25 cellular contexts compared by ENCODE assay signal in the genomic region with DNA sequence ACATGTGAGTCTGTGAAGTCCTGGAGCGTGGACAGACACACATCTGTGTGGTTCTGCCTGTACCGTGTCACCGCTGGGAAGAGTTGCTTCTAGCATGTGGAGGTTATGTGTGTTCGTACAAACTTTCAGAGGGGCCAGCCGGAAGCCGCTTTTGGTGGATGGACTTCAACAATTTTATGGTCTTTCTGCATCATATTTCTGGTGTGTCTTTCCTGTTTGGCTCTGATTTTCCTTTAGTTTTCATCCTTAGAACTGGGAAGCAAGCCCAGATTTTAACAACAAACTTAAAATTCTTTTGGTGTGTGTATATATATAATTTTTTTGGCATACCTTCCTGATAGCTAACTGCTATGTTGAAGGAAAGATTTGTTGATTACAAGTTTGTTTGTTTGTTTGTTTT.
DNase-seq lines count a peak whose midpoint lies in the region; ATAC-seq and TF ChIP-seq lines count a peak whose summit lies in the region.
"Had no signal": no experiment of that assay in that cellular context is flagged by ENCODE, and none has a peak within 500 bp of the region (broad histone marks: within the 10 kb centered on the region; RNA-seq: fewer than 3 reads in every experiment).

No MANE protein-coding gene starts in this region.

- H4K20me1 ChIP-seq in IMR-90 (ENCODE audit: insufficient read depth, low read length): no peaks in the 10 kb centered on the region

- H3K4me2 ChIP-seq in IMR-90 (ENCODE audit: low read depth, low read length): peak overlapping the region; percentile 75

- no peaks in the 10 kb centered on the region for H3K9me3 ChIP-seq in IMR-90 (ENCODE audit: control insufficient read depth, insufficient read depth, low read length)
- H3K9me3 ChIP-seq: tibial nerve had no signal

- WGBS in IMR-90 (ENCODE audit: extremely low coverage in 2 of 2, insufficient read length in 1 of 2), 2 experiments: 60% methylated on average over 2 of the region's 6 CpGs; no CpG with 5 or more reads in 1 of the 2 experiments

- POLR2A ChIA-PET in IMR-90 (lab: Charles Lee; ENCODE audit: unreplicated experiment): no interaction called here

- dilution Hi-C loops in IMR-90 (cut with HindIII; ENCODE audit: low sequenced_read_pairs, unreplicated experiment): no loop called here

- peak overlapping the region; percentile 82 for H2AFZ ChIP-seq in IMR-90 (replicated peaks; ENCODE audit: low read length, poor library complexity)

- H2BK20ac ChIP-seq in IMR-90 (ENCODE audit: low read depth, low read length): peak overlapping the region; percentile 86

- no peaks in the 10 kb centered on the region for H3K9me3 Mint-ChIP-seq in activated naive CD4-positive, alpha-beta T cell treated with anti-CD3 and anti-CD28 coated beads, Interleukin-2, amount 50 U/mL, for 72 hours
- H3K9me3 Mint-ChIP-seq: activated CD8-positive, alpha-beta T cell treated with anti-CD3 and anti-CD28 coated beads for 36 hours had no signal

- H3K23ac ChIP-seq in IMR-90 (ENCODE audit: low read depth, low read length): peak overlapping the region; percentile 84; the same call in 1 of the 2 replicates

- peak; percentile 48 for DNase-seq in AG08395 (ENCODE audit: low spot score)
- peak; percentile 56 for DNase-seq in IMR-90
- DNase-seq in dedifferentiated amniotic fluid mesenchymal stem cell (ENCODE audit: extremely low spot score): peak; percentile 60
- DNase-seq in iris pigment epithelial cell (ENCODE audit: low read depth): peak; percentile 34
- DNase-seq in hepatic stellate cell (ENCODE audit: low spot score): no peak
- no peak for DNase-seq in CD1c-positive myeloid dendritic cell (ENCODE audit: extremely low spot score)
- DNase-seq in activated naive CD4-positive, alpha-beta T cell treated with anti-CD3 and anti-CD28 coated beads, Interleukin-2, amount 50 U/mL, for 72 hours (ENCODE audit: low spot score in 2 of 2): no peak
- DNase-seq: 8988T; activated CD8-positive, alpha-beta T cell treated with anti-CD3 and anti-CD28 coated beads for 36 hours; activated effector memory CD4-positive, alpha-beta T cell treated with anti-CD3 and anti-CD28 coated beads, Interleukin-2, amount 50 U/mL, for 16 hours; activated T-cell treated with anti-CD3 and anti-CD28 coated beads for 4 hours; C1 segment of cervical spinal cord; erythroblast; Kasumi-1; mammary epithelial cell; NCI-H1092 treated with DMSO at 0.1 percent for 48 hours; NCI-H2029 treated with DMSO at 0.1 percent for 48 hours; OCI-M1; retina; stimulated activated CD4-positive, alpha-beta T cell treated with anti-CD3 and anti-CD28 coated beads, Interleukin-4, amount 100 ng/mL, for 4 hours; stimulated activated naive CD8-positive, alpha-beta T cell treated with anti-CD3 and anti-CD28 coated beads, Interleukin-15, Interleukin-2, amounts not matched to agents 100 U/mL and 50 U/mL, for 24 hours; SW 1271 had no signal

- no peaks in the 10 kb centered on the region for H3K36me3 ChIP-seq in IMR-90 (ENCODE audit: control insufficient read depth, insufficient read depth, low read length)
- H3K36me3 ChIP-seq: tibial nerve had no signal

- peak overlapping the region; percentile 91 for H3K14ac ChIP-seq in IMR-90 (replicated peaks; ENCODE audit: low read depth, low read length)

- CTCF ChIA-PET in IMR-90 (lab: Yijun Ruan, JAX): interaction anchor here (0.6 kb wide), 1 partner anchor 105 kb away, joined by 3 read pairs; no protein-coding TSS in a partner anchor

- peak overlapping the region; percentile 14 for H2BK5ac ChIP-seq in IMR-90 (ENCODE audit: low read depth, low read length, poor library complexity, severe bottlenecking)

- ATAC-seq in IMR-90 (ENCODE audit: low read depth) (peak; percentile 30), HG02678 (IDR thresholded peaks at IDR 0.05; ENCODE audit: unreplicated experiment) (no peak)
- no peak for ATAC-seq in activated naive CD4-positive, alpha-beta T cell treated with anti-CD3 and anti-CD28 coated beads, Interleukin-2, amount 50 U/mL, for 72 hours
- ATAC-seq: activated CD8-positive, alpha-beta T cell treated with anti-CD3 and anti-CD28 coated beads for 36 hours; Right ventricle myocardium inferior; stimulated activated naive CD8-positive, alpha-beta T cell treated with anti-CD3 and anti-CD28 coated beads, Interleukin-15, Interleukin-2, amounts not matched to agents 100 U/mL and 50 U/mL, for 24 hours had no signal

- peak overlapping the region; percentile 15; the same call in 1 of the 3 replicates for H2BK15ac ChIP-seq in IMR-90 (ENCODE audit: low read depth, low read length)

- H3K18ac ChIP-seq in IMR-90 (ENCODE audit: low read depth, low read length): peak overlapping the region; percentile 91

- no peak overlapping the region for H3K4me3 ChIP-seq in IMR-90 (ENCODE audit: insufficient read depth, low read depth, low read length)
- H3K4me3 ChIP-seq: tibial nerve had no signal

- no peak for TF ChIP-seq POLR2A in IMR-90 (IDR thresholded peaks at IDR 0.05; ENCODE audit: low read depth, low read length)

- peaks cover 0 to 16% of the 10 kb centered on the region in 2 experiments; a peak in 2 of 4 replicates for H3K79me1 ChIP-seq in IMR-90 (ENCODE audit: low read depth in 1 of 2, low read length in 2 of 2)

- BruUV-seq in IMR-90 (replicated peaks; lab: Mats Ljungman, UMichigan): no TSS peak

- no peak overlapping the region for H3K56ac ChIP-seq in IMR-90 (ENCODE audit: extremely low read depth, insufficient read depth, low read length)

- H3K9me1 ChIP-seq in IMR-90 (ENCODE audit: insufficient read depth, low read length): peaks cover 7% of the 10 kb centered on the region

- in situ Hi-C loops in IMR-90 (cut with MboI; ENCODE audit: low sequenced_read_pairs): no loop called here

- intact Hi-C loops in IMR-90 (cut with micrococcal nuclease): no loop called here

- no peak for TF ChIP-seq RAD21 in IMR-90 (IDR thresholded peaks at IDR 0.05; ENCODE audit: low read length)

- H2AK5ac ChIP-seq in IMR-90 (ENCODE audit: low read depth, low read length): peak overlapping the region; percentile 61; the same call in 1 of the 2 replicates

- no peak overlapping the region for H3K9ac ChIP-seq in IMR-90 (ENCODE audit: low read depth, low read length)

- H3K36me3 Mint-ChIP-seq in activated naive CD4-positive, alpha-beta T cell treated with anti-CD3 and anti-CD28 coated beads, Interleukin-2, amount 50 U/mL, for 72 hours: peaks cover 0 to 5% of the 10 kb centered on the region in 2 donors

- H3K27ac ChIP-seq in IMR-90 (ENCODE audit: insufficient read depth, low read length): peak overlapping the region; percentile 91; the same call in 1 of the 2 replicates
- H3K27ac ChIP-seq: tibial nerve had no signal

- H4K91ac ChIP-seq in IMR-90 (ENCODE audit: insufficient read depth, low read depth, low read length): peak overlapping the region; percentile 67

- H3K4me1 ChIP-seq in IMR-90 (ENCODE audit: control insufficient read depth, insufficient read depth, low read length): peaks cover 13% of the 10 kb centered on the region
- H3K4me1 ChIP-seq: tibial nerve had no signal

- peak overlapping the region; percentile 71 to 89; a peak in 3 of 4 replicates for H4K8ac ChIP-seq in IMR-90 (ENCODE audit: low read depth in 2 of 2, low read length in 2 of 2)

- no peak overlapping the region for H2AK9ac ChIP-seq in IMR-90 (replicated peaks; ENCODE audit: low read depth, low read length, poor library complexity)

- TF ChIP-seq CTCF in IMR-90 (conservative IDR thresholded peaks at IDR 0.05; ENCODE audit: low read depth, low read length): no peak

- peak overlapping the region; percentile 78 for H3K4ac ChIP-seq in IMR-90 (ENCODE audit: low read depth, low read length)

- peak overlapping the region in 1 of 2 donors; percentile 8 for H3K27ac Mint-ChIP-seq in activated naive CD4-positive, alpha-beta T cell treated with anti-CD3 and anti-CD28 coated beads, Interleukin-2, amount 50 U/mL, for 72 hours
- H3K27ac Mint-ChIP-seq: activated CD8-positive, alpha-beta T cell treated with anti-CD3 and anti-CD28 coated beads for 36 hours had no signal

- no peaks in the 10 kb centered on the region for H3K27me3 ChIP-seq in IMR-90 (ENCODE audit: control insufficient read depth, insufficient read depth, low read length)
- H3K27me3 ChIP-seq: tibial nerve had no signal

- H2BK120ac ChIP-seq in IMR-90 (ENCODE audit: low read depth, low read length): peak overlapping the region; percentile 89

- peak overlapping the region; percentile 88 for H4K5ac ChIP-seq in IMR-90 (ENCODE audit: low read depth, low read length)

TF ChIP-seq in IMR-90, 13 proteins besides CTCF, POLR2A, EP300 and RAD21:
- TF ChIP-seq BHLHE40 (IDR thresholded peaks at IDR 0.05; ENCODE audit: low read depth, low read length): no peak
- TF ChIP-seq NFE2L2 (IDR thresholded peaks at IDR 0.05; ENCODE audit: low read depth, low read length): no peak
- no peak for TF ChIP-seq FOS (IDR thresholded peaks at IDR 0.05; ENCODE audit: low read depth, low read length)
- TF ChIP-seq SMC3 (IDR thresholded peaks at IDR 0.05; ENCODE audit: low read depth, low read length): no peak
- no peak for TF ChIP-seq RFX5 (IDR thresholded peaks at IDR 0.05; ENCODE audit: low read depth, low read length)
- no peak for TF ChIP-seq ELK1 (IDR thresholded peaks at IDR 0.05; ENCODE audit: borderline replicate concordance, low read depth, low read length)
- no peak for TF ChIP-seq MAFK (IDR thresholded peaks at IDR 0.05; ENCODE audit: low read depth, low read length)
- no peak for TF ChIP-seq CEBPB (IDR thresholded peaks at IDR 0.05; ENCODE audit: low read depth, low read length)
- TF ChIP-seq, protein P1, sequence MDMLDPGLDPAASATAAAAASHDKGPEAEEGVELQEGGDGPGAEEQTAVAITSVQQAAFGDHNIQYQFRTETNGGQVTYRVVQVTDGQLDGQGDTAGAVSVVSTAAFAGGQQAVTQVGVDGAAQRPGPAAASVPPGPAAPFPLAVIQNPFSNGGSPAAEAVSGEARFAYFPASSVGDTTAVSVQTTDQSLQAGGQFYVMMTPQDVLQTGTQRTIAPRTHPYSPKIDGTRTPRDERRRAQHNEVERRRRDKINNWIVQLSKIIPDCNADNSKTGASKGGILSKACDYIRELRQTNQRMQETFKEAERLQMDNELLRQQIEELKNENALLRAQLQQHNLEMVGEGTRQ (IDR thresholded peaks at IDR 0.05; ENCODE audit: low read depth, low read length): no peak

Comparison
In these comparisons a context has a peak if more than half of its experiments do, and no peak if none do; other contexts are left out.
1. DNase-seq: peak in AG08395 (single experiment), IMR-90 (single experiment), dedifferentiated amniotic fluid mesenchymal stem cell (single experiment) and iris pigment epithelial cell (single experiment); none in hepatic stellate cell (single experiment), CD1c-positive myeloid dendritic cell (single experiment) and activated naive CD4-positive, alpha-beta T cell treated with anti-CD3 and anti-CD28 coated beads, Interleukin-2, amount 50 U/mL, for 72 hours (0 of 2).